ENCODE assay signal across 10 cellular contexts in the genomic region with DNA sequence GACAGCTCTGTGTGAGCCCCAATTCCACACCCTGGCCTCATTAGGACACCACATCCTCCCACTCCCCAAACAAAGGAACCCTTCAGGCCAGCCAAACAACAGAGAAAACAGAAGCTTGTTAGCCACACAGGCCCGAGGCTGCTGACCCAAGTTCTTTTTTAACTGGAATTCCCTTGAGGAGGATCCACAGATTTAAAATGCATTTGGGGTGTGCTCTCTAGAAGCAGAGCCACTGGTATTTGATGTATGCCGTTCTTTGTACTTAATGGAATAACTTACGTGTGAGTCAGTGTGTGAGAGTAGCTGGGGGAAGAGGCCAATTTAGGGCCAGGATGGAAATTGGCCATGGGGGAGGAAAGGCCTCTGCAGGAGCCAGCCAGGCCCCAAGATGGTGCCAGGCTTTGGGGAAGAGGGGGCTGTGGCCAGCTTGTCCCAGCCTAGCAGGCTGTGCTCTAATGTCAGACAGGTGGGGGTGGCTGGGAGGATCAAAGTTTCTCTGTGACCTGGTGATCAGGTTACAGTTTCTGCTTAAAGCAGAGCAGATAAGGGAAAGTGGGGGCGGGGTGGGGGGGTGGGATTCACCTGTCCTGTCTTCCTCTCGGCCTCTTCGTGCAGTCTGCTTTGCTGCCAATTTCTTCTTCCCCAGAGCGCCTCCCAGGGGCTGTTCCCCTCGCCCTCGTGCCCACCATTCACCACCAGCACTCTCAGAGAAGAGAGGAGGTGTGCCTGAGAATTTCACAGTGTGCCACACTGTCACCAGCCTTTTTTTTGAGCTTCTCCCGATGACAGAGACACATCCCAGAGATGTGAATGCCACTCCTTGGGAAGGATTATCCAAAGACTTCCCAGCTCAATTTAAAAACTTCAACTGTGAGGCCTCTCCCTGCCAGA. TPM values are rescaled to one million over a fixed set of nuclear protein-coding genes. Genes with fewer than 3 reads are reported as not detected.
DNase-seq lines count a peak whose midpoint lies in the region; ATAC-seq and TF ChIP-seq lines count a peak whose summit lies in the region.
"Had no signal": no experiment of that assay in that cellular context is flagged by ENCODE, and none has a peak within 500 bp of the region (broad histone marks: within the 10 kb centered on the region; RNA-seq: fewer than 3 reads in every experiment).

No MANE protein-coding gene starts in this region.

- H3K4me1 ChIP-seq in Caco-2 = peaks cover 56% of the 10 kb centered on the region
- peaks cover 48% of the 10 kb centered on the region for H3K4me1 ChIP-seq in PC-3 (ENCODE audit: insufficient read depth, low read length)
- H3K4me1 ChIP-seq in mucosa of descending colon (ENCODE audit: low read depth) = peaks cover 34% of the 10 kb centered on the region

- no peaks in the 10 kb centered on the region for H3K27me3 ChIP-seq in Caco-2 (replicated peaks; ENCODE audit: control insufficient read depth, insufficient read depth, low read length)
- no peaks in the 10 kb centered on the region for H3K27me3 ChIP-seq in PC-3 (ENCODE audit: low read length)

- H3K9me3 ChIP-seq in Caco-2 (no peaks in the 10 kb centered on the region), PC-3 (ENCODE audit: low read length) (no peaks in the 10 kb centered on the region), mucosa of descending colon (no peaks in the 10 kb centered on the region)

- no peaks in the 10 kb centered on the region for H4K20me1 ChIP-seq in PC-3 (ENCODE audit: low read length)

- H3K9ac ChIP-seq in PC-3 (ENCODE audit: low read length) = peak overlapping the region; percentile 40

- TF ChIP-seq CTCF in Caco-2 (IDR thresholded peaks at IDR 0.05; ENCODE audit: insufficient read depth in 1 of 2, low read depth in 1 of 2, low read length in 1 of 2, severe bottlenecking in 1 of 2, unreplicated experiment in 1 of 2) (peak in 1 of 2 experiments; percentile 10), PC-3 (conservative IDR thresholded peaks at IDR 0.05; ENCODE audit: low read depth, low read length) (no peak), mucosa of descending colon (IDR thresholded peaks at IDR 0.05) (no peak)

- H3F3A ChIP-seq in PC-3 (ENCODE audit: low read length, unreplicated experiment) = peaks cover 6% of the 10 kb centered on the region

- no peaks in the 10 kb centered on the region for H3K36me3 ChIP-seq in Caco-2 (ENCODE audit: control insufficient read depth, insufficient read depth, low read length)
- no peaks in the 10 kb centered on the region for H3K36me3 ChIP-seq in PC-3 (ENCODE audit: low read depth, low read length)
- H3K36me3 ChIP-seq in mucosa of descending colon (ENCODE audit: low read depth) = no peaks in the 10 kb centered on the region

- CTCF ChIA-PET in Caco-2 (lab: Charles Lee) (interaction anchor here (0.6 to 1.8 kb wide), 10 partner anchors 15 to 425 kb away, joined by 3 to 14 read pairs (median 4); partner anchors contain the start of genes ALKBH5, DRC3, RASD1 and SREBF1), PC-3 (lab: Charles Lee) (interaction anchor here (0.6 to 1.4 kb wide), 5 partner anchors 21 to 112 kb away, joined by 3 to 6 read pairs (median 3); partner anchors contain the start of genes DRC3 and TOM1L2)
- CTCF ChIA-PET in activated CD4-positive, alpha-beta memory T cell treated with anti-CD3 and anti-CD28 coated beads, Interleukin-2, amount 10 ng/mL, durations not matched to agents 7 days and 5 days (lab: Charles Lee) = interaction anchor here (1.4 to 3.0 kb wide), 3 partner anchors 37 to 242 kb away, joined by 4 to 18 read pairs (median 5); partner anchors contain the start of gene RAI1

- H3K4me2 ChIP-seq in PC-3 (ENCODE audit: low read length) = peak overlapping the region; percentile 71

- peaks cover 71% of the 10 kb centered on the region for H3K79me2 ChIP-seq in PC-3 (ENCODE audit: low read length)

- H3K4me3 Mint-ChIP-seq in Caco-2 (ENCODE audit: unreplicated experiment) = peak overlapping the region; percentile 70
- no peak overlapping the region for H3K4me3 Mint-ChIP-seq in activated CD4-positive, alpha-beta memory T cell treated with anti-CD3 and anti-CD28 coated beads, Interleukin-2, amount 10 ng/mL, durations not matched to agents 7 days and 5 days
- H3K4me3 Mint-ChIP-seq: naive B cell had no signal

- no peaks in the 10 kb centered on the region for H3K27me3 Mint-ChIP-seq in Caco-2 (ENCODE audit: insufficient read depth, unreplicated experiment)
- H3K27me3 Mint-ChIP-seq in activated CD4-positive, alpha-beta memory T cell treated with anti-CD3 and anti-CD28 coated beads, Interleukin-2, amount 10 ng/mL, durations not matched to agents 7 days and 5 days = no peaks in the 10 kb centered on the region
- H3K27me3 Mint-ChIP-seq: naive B cell had no signal

- H3K27ac Mint-ChIP-seq in Caco-2 (ENCODE audit: unreplicated experiment) = peak overlapping the region; percentile 100
- no peak overlapping the region for H3K27ac Mint-ChIP-seq in activated CD4-positive, alpha-beta memory T cell treated with anti-CD3 and anti-CD28 coated beads, Interleukin-2, amount 10 ng/mL, durations not matched to agents 7 days and 5 days

- H3K9me2 ChIP-seq in PC-3 (replicated peaks; ENCODE audit: low read length) = no peaks in the 10 kb centered on the region

- peaks cover 20% of the 10 kb centered on the region for H3K36me3 Mint-ChIP-seq in Caco-2 (ENCODE audit: insufficient read depth, unreplicated experiment)
- no peaks in the 10 kb centered on the region for H3K36me3 Mint-ChIP-seq in activated CD4-positive, alpha-beta memory T cell treated with anti-CD3 and anti-CD28 coated beads, Interleukin-2, amount 10 ng/mL, durations not matched to agents 7 days and 5 days (ENCODE audit: low read depth)

- DNase-seq in Caco-2 (peak; percentile 80 to 88), PC-3 (peak; percentile 98), epithelial cell of prostate (ENCODE audit: low read depth, low spot score) (peak; percentile 61), mucosa of descending colon (no peak)
- DNase-seq in activated CD4-positive, alpha-beta memory T cell treated with anti-CD3 and anti-CD28 coated beads, Interleukin-2, amount 10 ng/mL, durations not matched to agents 7 days and 5 days = no peak
- no peak for DNase-seq in activated CD8-positive, alpha-beta memory T cell treated with anti-CD3 and anti-CD28 coated beads, Interleukin-2, amount 50 U/mL, for 48 hours
- DNase-seq: naive B cell had no signal

- BruUV-seq in Caco-2 (replicated peaks; lab: Mats Ljungman, UMichigan) (no TSS peak), PC-3 (replicated peaks; lab: Mats Ljungman, UMichigan) (no TSS peak)

- ATAC-seq in PC-3 = peak; percentile 88
- peak; percentile 3 for ATAC-seq in mucosa of descending colon
- no peak for ATAC-seq in GM21367 (IDR thresholded peaks at IDR 0.05; ENCODE audit: unreplicated experiment)
- no peak for ATAC-seq in HG03457 (IDR thresholded peaks at IDR 0.05; ENCODE audit: unreplicated experiment)

- peaks cover 31% of the 10 kb centered on the region for H3K4me1 Mint-ChIP-seq in Caco-2 (ENCODE audit: low read depth, unreplicated experiment)
- H3K4me1 Mint-ChIP-seq in activated CD4-positive, alpha-beta memory T cell treated with anti-CD3 and anti-CD28 coated beads, Interleukin-2, amount 10 ng/mL, durations not matched to agents 7 days and 5 days = peaks cover 9% of the 10 kb centered on the region

- POLR2A ChIA-PET in Caco-2 (lab: Charles Lee) (interaction anchor here (0.6 to 1.9 kb wide), 6 partner anchors 11 to 189 kb away, joined by 3 to 15 read pairs (median 7); partner anchors contain the start of genes DRC3, SREBF1 and TOM1L2), PC-3 (lab: Charles Lee; ENCODE audit: unreplicated experiment) (interaction anchor here (0.6 to 1.3 kb wide), 3 partner anchors 26 to 85 kb away, joined by 3 to 12 read pairs (median 4); partner anchors contain the start of genes DRC3 and TOM1L2)
- POLR2A ChIA-PET in activated CD4-positive, alpha-beta memory T cell treated with anti-CD3 and anti-CD28 coated beads, Interleukin-2, amount 10 ng/mL, durations not matched to agents 7 days and 5 days (lab: Charles Lee) = interaction anchor here (1.0 kb wide), 1 partner anchor 263 kb away, joined by 3 read pairs; the partner anchor contains the start of gene ALKBH5

- H3K4me3 ChIP-seq in Caco-2 (ENCODE audit: low read depth, low read length) = no peak overlapping the region
- H3K4me3 ChIP-seq in PC-3 (ENCODE audit: low read length) = peak overlapping the region; percentile 17; the same call in 1 of the 2 replicates
- no peak overlapping the region for H3K4me3 ChIP-seq in mucosa of descending colon

- intact Hi-C loops in Caco-2 (cut with micrococcal nuclease; ENCODE audit: unreplicated experiment) (loop anchor here (1.0 to 2.0 kb wide), 3 partner anchors 15 to 51 kb away; partner anchors contain the start of genes DRC3 and TOM1L2), PC-3 (cut with micrococcal nuclease) (loop anchor here (1.0 to 5.0 kb wide), 3 partner anchors 36 to 70 kb away; partner anchors contain the start of genes DRC3 and TOM1L2), mucosa of descending colon (cut with DNase I, micrococcal nuclease) (no loop called here)

- no peaks in the 10 kb centered on the region for H3K9me3 Mint-ChIP-seq in Caco-2 (ENCODE audit: unreplicated experiment)
- H3K9me3 Mint-ChIP-seq in activated CD4-positive, alpha-beta memory T cell treated with anti-CD3 and anti-CD28 coated beads, Interleukin-2, amount 10 ng/mL, durations not matched to agents 7 days and 5 days = no peaks in the 10 kb centered on the region
- H3K9me3 Mint-ChIP-seq: naive B cell had no signal

- H2AFZ ChIP-seq in PC-3 (ENCODE audit: low read length) = peak overlapping the region; percentile 4

- H3K27ac ChIP-seq in PC-3 (ENCODE audit: low read length) = peak overlapping the region; percentile 86
- H3K27ac ChIP-seq in epithelial cell of prostate = peak overlapping the region; percentile 93
- H3K27ac ChIP-seq: HL-60 had no signal

RNA-seq across cellular contexts. Expression of gene TOM1L2, which starts 50.8 kb away (rescaled TPM):
- total RNA-seq in Caco-2 (2022) (35.5 and 43.3 TPM in 2 replicates), PC-3 (2014; rRNA removed) (53.3 and 77.1 TPM in 2 replicates), mucosa of descending colon (100 to 1,000 TPM in 1 of 3 donors, 10 to 100 TPM in 2; 67.8 to 101 (median 87.7) TPM)
- 10 to 100 TPM; 29.3 to 30.3 TPM for total RNA-seq in activated CD4-positive, alpha-beta memory T cell treated with anti-CD3 and anti-CD28 coated beads, Interleukin-2, amount 10 ng/mL, durations not matched to agents 7 days and 5 days

RNA-seq across cellular contexts. Expression of gene DRC3, which starts 51.2 kb away (rescaled TPM):
- total RNA-seq in Caco-2 (2022) = 1.6 and 2.1 TPM in 2 replicates
- total RNA-seq in PC-3 (2014; rRNA removed) = 1.9 and 2.2 TPM in 2 replicates
- total RNA-seq in mucosa of descending colon = 1 to 10 TPM; 1.0 to 3.3 (median 1.4) TPM
- total RNA-seq in activated CD4-positive, alpha-beta memory T cell treated with anti-CD3 and anti-CD28 coated beads, Interleukin-2, amount 10 ng/mL, durations not matched to agents 7 days and 5 days = not detected

Comparison
In these comparisons a context has a peak if more than half of its experiments do, and no peak if none do; other contexts are left out.
1. DNase-seq: peak in Caco-2 (2 of 2), PC-3 (single experiment) and epithelial cell of prostate (single experiment); none in mucosa of descending colon (0 of 3), activated CD4-positive, alpha-beta memory T cell treated with anti-CD3 and anti-CD28 coated beads, Interleukin-2, amount 10 ng/mL, durations not matched to agents 7 days and 5 days (single experiment) and activated CD8-positive, alpha-beta memory T cell treated with anti-CD3 and anti-CD28 coated beads, Interleukin-2, amount 50 U/mL, for 48 hours (single experiment).
2. ATAC-seq: peak in PC-3 (single experiment) and mucosa of descending colon (single experiment); none in GM21367 (single experiment) and HG03457 (single experiment).
3. intact Hi-C loops: an anchor here in Caco-2 (1.0 to 2.0 kb wide) and PC-3 (1.0 to 5.0 kb wide); none called in mucosa of descending colon.